ENCODE assay signal across 22 cellular contexts in the genomic region with DNA sequence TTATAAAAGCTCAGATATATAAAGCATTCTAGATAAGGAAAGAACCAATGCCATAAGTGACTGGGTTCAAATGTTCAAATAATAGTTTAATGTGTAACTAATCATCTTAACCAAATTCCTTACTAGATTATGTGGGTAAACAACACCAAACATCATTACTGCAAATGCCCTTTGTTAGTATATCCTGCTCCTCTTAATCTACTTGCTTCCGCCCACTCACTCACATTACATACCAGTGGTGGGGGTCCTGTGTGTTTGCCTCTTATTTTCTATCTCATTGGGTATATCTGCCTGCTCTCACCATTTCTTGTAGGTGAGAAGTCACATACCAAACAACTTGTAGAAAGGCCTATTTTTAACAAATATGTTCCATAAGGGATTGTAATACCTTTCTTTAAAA.
"Had no signal": no experiment of that assay in that cellular context is flagged by ENCODE, and none has a peak within 500 bp of the region (broad histone marks: within the 10 kb centered on the region; RNA-seq: fewer than 3 reads in every experiment).

No MANE protein-coding gene starts in this region.

- FAIRE-seq: HTR-8/SVneo, K562 had no signal

- H3K4me2 ChIP-seq: KMS-11, SK-N-SH had no signal

- H3K4me3 ChIP-seq: K562 had no signal

- H3K9ac ChIP-seq: KMS-11, SK-N-SH had no signal

- DNase-seq: Kasumi-1, MV-4-11, NCI-H1048, NCI-H1105, NCI-H1417, NCI-H1436 treated with DMSO at 0.1 percent for 48 hours, NCI-H1694, NCI-H187 treated with DMSO at 0.1 percent for 48 hours, NCI-H2029 treated with DMSO at 0.1 percent for 48 hours, NCI-H2171 treated with DMSO at 0.1 percent for 48 hours, NCI-H345, NCI-H446 treated with DMSO at 0.1 percent for 48 hours, NCI-H510A treated with DMSO at 0.1 percent for 48 hours, NCI-H526, PC-3, SHP77, SK-N-SH had no signal

- H3K9me3 ChIP-seq: SK-N-SH had no signal

- H3K27ac ChIP-seq: HL-60, KMS-11, RWPE1 had no signal
